Comparison of ENCODE assay signal across 9 cellular contexts in the genomic region with DNA sequence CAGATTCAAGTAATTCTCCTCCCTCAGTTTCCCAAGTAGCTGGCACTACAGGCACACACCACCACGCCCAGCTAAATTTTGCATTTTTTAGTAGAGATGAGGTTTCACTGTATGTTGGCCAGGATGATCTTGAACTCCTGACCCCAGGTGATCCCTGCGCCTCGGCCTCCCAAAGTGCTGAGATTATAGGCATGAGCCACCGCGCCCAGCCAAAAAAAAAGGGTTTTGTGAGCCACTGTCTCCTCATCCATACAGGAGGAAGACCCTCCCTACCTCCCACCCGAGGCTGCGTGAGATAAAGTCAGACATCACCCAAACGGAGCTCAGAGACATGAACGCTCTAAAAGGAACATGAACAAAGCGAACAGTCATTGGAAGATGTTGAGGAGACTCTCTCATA.
"Had no signal": no experiment of that assay in that cellular context is flagged by ENCODE, and none has a peak within 500 bp of the region (broad histone marks: within the 10 kb centered on the region; RNA-seq: fewer than 3 reads in every experiment).

No MANE protein-coding gene starts in this region.

- DNase-seq: GM23248, GOT3, H7, HFFc6, KBM-7 had no signal

- H3K9me3 ChIP-seq: HAP-1 had no signal

- H3K36me3 ChIP-seq: HAP-1 had no signal

- H3K4me3 ChIP-seq: GM23248, HAP-1 had no signal

- H3K27ac ChIP-seq: GM23248, HL-60 had no signal

- H3K4me1 ChIP-seq: HAP-1 had no signal

- ATAC-seq: HCT116, HepG2 had no signal
